ENCODE assay signal across 33 cellular contexts in the genomic region with DNA sequence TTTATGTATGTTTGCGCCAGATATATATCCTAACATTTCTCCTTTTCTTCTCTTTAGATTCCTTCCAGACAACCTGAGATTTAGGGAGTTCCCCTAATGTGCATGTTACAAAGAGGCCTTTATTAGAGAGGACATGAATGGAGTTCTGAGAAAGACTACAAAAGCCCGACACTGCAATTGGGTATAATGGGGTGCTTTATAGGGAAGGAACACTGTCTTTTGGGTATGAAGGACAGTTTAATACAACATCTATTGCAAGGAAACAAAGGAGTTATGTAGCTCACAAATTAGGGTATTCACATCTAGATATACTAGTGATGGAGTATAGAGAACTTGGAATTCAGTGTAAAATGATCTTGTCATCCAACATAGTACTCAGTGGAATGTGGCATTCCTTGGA.
"Had no signal": no experiment of that assay in that cellular context is flagged by ENCODE, and none has a peak within 500 bp of the region (broad histone marks: within the 10 kb centered on the region; RNA-seq: fewer than 3 reads in every experiment).

No MANE protein-coding gene starts in this region.

- H3K36me3 ChIP-seq: brain microvascular endothelial cell, gastrocnemius medialis, right lobe of liver, uterus had no signal

- H3K27me3 Mint-ChIP-seq: type B pancreatic cell had no signal

- H3K4me3 Mint-ChIP-seq: activated CD4-positive, alpha-beta memory T cell treated with anti-CD3 and anti-CD28 coated beads, Interleukin-2, amount 10 ng/mL, durations not matched to agents 7 days and 5 days; activated CD4-positive, alpha-beta T cell treated with anti-CD3 and anti-CD28 coated beads, Interleukin-2, amount 10 ng/mL, durations not matched to agents 7 days and 5 days; activated T-cell treated with anti-CD3 and anti-CD28 coated beads, Interleukin-2, amount 50 U/mL, for 4 hours; activated T-helper 17 cell treated with anti-CD3 and anti-CD28 coated beads, Interleukin-2, amount 50 U/mL, for 72 hours; mesothelial cell of epicardium; naive B cell; stimulated activated effector memory CD8-positive, alpha-beta T cell treated with anti-CD3 and anti-CD28 coated beads, Interleukin-12 subunit alpha, Interleukin-12 subunit beta, amount 100 ng/mL, for 72 hours; stimulated activated naive CD8-positive, alpha-beta T cell treated with anti-CD3 and anti-CD28 coated beads, Interleukin-15, amount 100 ng/mL, for 72 hours; T-helper 17 cell; type B pancreatic cell; WTC11 had no signal

- H3K9me3 Mint-ChIP-seq: activated CD4-positive, alpha-beta memory T cell treated with anti-CD3 and anti-CD28 coated beads, Interleukin-2, amount 10 ng/mL, durations not matched to agents 7 days and 5 days; activated CD4-positive, alpha-beta T cell treated with anti-CD3 and anti-CD28 coated beads, Interleukin-2, amount 10 ng/mL, durations not matched to agents 7 days and 5 days; activated T-cell treated with anti-CD3 and anti-CD28 coated beads, Interleukin-2, amount 50 U/mL, for 4 hours; activated T-helper 17 cell treated with anti-CD3 and anti-CD28 coated beads, Interleukin-2, amount 50 U/mL, for 72 hours; mesothelial cell of epicardium; naive B cell; WTC11 had no signal

- H2AFZ ChIP-seq: hepatocyte had no signal

- H3K27ac Mint-ChIP-seq: activated CD4-positive, alpha-beta memory T cell treated with anti-CD3 and anti-CD28 coated beads, Interleukin-2, amount 10 ng/mL, durations not matched to agents 7 days and 5 days; activated CD4-positive, alpha-beta T cell treated with anti-CD3 and anti-CD28 coated beads, Interleukin-2, amount 10 ng/mL, durations not matched to agents 7 days and 5 days; activated T-helper 17 cell treated with anti-CD3 and anti-CD28 coated beads, Interleukin-2, amount 50 U/mL, for 72 hours; mesothelial cell of epicardium; stimulated activated effector memory CD8-positive, alpha-beta T cell treated with anti-CD3 and anti-CD28 coated beads, Interleukin-12 subunit alpha, Interleukin-12 subunit beta, amount 100 ng/mL, for 72 hours; stimulated activated naive CD8-positive, alpha-beta T cell treated with anti-CD3 and anti-CD28 coated beads, Interleukin-15, amount 100 ng/mL, for 72 hours; T-helper 17 cell; type B pancreatic cell; WTC11 had no signal

- H3K4me1 Mint-ChIP-seq: activated CD4-positive, alpha-beta memory T cell treated with anti-CD3 and anti-CD28 coated beads, Interleukin-2, amount 10 ng/mL, durations not matched to agents 7 days and 5 days; activated CD4-positive, alpha-beta T cell treated with anti-CD3 and anti-CD28 coated beads, Interleukin-2, amount 10 ng/mL, durations not matched to agents 7 days and 5 days; activated T-helper 17 cell treated with anti-CD3 and anti-CD28 coated beads, Interleukin-2, amount 50 U/mL, for 72 hours; stimulated activated effector memory CD8-positive, alpha-beta T cell treated with anti-CD3 and anti-CD28 coated beads, Interleukin-12 subunit alpha, Interleukin-12 subunit beta, amount 100 ng/mL, for 72 hours; stimulated activated naive CD8-positive, alpha-beta T cell treated with anti-CD3 and anti-CD28 coated beads, Interleukin-15, amount 100 ng/mL, for 72 hours had no signal

- H3K79me2 ChIP-seq: hepatocyte had no signal

- H3K4me2 ChIP-seq: hepatocyte had no signal

- ATAC-seq: activated T-cell treated with anti-CD3 and anti-CD28 coated beads, Interleukin-2, amount 50 U/mL, for 4 hours; activated T-helper 17 cell treated with anti-CD3 and anti-CD28 coated beads, Interleukin-2, amount 50 U/mL, for 72 hours; gastrocnemius medialis; left cardiac atrium; left ventricle myocardium superior; right lobe of liver; stimulated activated effector memory CD8-positive, alpha-beta T cell treated with anti-CD3 and anti-CD28 coated beads, Interleukin-12 subunit alpha, Interleukin-12 subunit beta, amount 100 ng/mL, for 72 hours; stimulated activated naive CD8-positive, alpha-beta T cell treated with anti-CD3 and anti-CD28 coated beads, Interleukin-15, amount 100 ng/mL, for 72 hours; T-helper 17 cell; WTC11 had no signal

- H3K4me1 ChIP-seq: right lobe of liver, uterus had no signal

- H3K27me3 ChIP-seq: brain microvascular endothelial cell, dorsolateral prefrontal cortex, gastrocnemius medialis, hepatocyte, right lobe of liver, uterus had no signal

- DNase-seq: activated CD4-positive, alpha-beta memory T cell treated with anti-CD3 and anti-CD28 coated beads, Interleukin-2, amount 10 ng/mL, durations not matched to agents 7 days and 5 days; activated CD4-positive, alpha-beta T cell treated with anti-CD3 and anti-CD28 coated beads for 1 hour; activated CD4-positive, alpha-beta T cell treated with anti-CD3 and anti-CD28 coated beads, Interleukin-2, amount 10 ng/mL, durations not matched to agents 7 days and 5 days; activated CD8-positive, alpha-beta memory T cell treated with anti-CD3 and anti-CD28 coated beads, Interleukin-2, amount 50 U/mL, for 48 hours; activated gamma-delta T cell treated with Interleukin-2 at 50 U/mL for 16 hours; activated naive CD4-positive, alpha-beta T cell treated with anti-CD3 and anti-CD28 coated beads, Interleukin-2, amount 50 U/mL, for 16 hours; activated T-cell treated with anti-CD3 and anti-CD28 coated beads, Interleukin-2, amount 50 U/mL, for 4 hours; amniotic stem cell; brain microvascular endothelial cell; dorsolateral prefrontal cortex; effector memory CD4-positive, alpha-beta T cell; gastrocnemius medialis; islet precursor cell; left cardiac atrium; left ventricle myocardium superior; mammary epithelial cell; naive B cell; right lobe of liver; stimulated activated CD4-positive, alpha-beta T cell treated with anti-CD3 and anti-CD28 coated beads, Interleukin-12 subunit alpha, Interleukin-12 subunit beta, amount 100 ng/mL, for 4 hours; stimulated activated CD4-positive, alpha-beta T cell treated with anti-CD3 and anti-CD28 coated beads, Interleukin-4, amount 100 ng/mL, for 24 hours; stimulated activated naive CD8-positive, alpha-beta T cell treated with anti-CD3 and anti-CD28 coated beads, Interleukin-15, amount 100 ng/mL, for 72 hours; substantia nigra; T-helper 17 cell; T1000; uterus had no signal

- H3K36me3 Mint-ChIP-seq: mesothelial cell of epicardium; naive B cell; stimulated activated effector memory CD8-positive, alpha-beta T cell treated with anti-CD3 and anti-CD28 coated beads, Interleukin-12 subunit alpha, Interleukin-12 subunit beta, amount 100 ng/mL, for 72 hours; type B pancreatic cell; WTC11 had no signal

- H3K4me3 ChIP-seq: coronary artery, dorsolateral prefrontal cortex, gastrocnemius medialis, hepatocyte, right lobe of liver, skin epidermis, uterus had no signal

- H3K27ac ChIP-seq: brain microvascular endothelial cell, coronary artery, dorsolateral prefrontal cortex, gastrocnemius medialis, hepatocyte, right lobe of liver, skin epidermis, uterus had no signal

- H3K9me3 ChIP-seq: gastrocnemius medialis, right lobe of liver, uterus had no signal
